1 cellular context compared by ENCODE assay signal in the genomic region with DNA sequence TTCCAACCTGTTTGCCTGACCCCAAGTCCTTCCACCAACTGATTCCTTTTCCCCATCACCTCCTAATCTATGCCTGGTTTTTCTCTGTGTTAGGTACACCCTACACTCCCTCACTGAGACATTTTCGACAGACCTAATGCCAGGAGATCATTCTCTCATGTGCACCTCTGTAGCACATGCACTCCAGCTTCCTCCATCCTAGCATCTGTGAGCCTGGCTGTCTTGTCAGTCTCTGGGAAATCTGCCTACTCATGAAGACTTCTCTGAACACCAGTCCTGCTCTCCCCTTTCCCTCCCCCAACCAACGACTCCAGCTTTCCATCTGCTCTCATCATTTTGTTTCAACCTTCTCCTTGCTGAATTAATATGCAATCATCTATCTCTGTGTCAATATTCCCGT.
TF ChIP-seq lines count a peak whose summit lies in the region.

No MANE protein-coding gene starts in this region.

TF ChIP-seq in HCT116, 20 proteins besides CTCF, POLR2A, EP300 and RAD21 (continued from another document):
- TF ChIP-seq, protein P1, sequence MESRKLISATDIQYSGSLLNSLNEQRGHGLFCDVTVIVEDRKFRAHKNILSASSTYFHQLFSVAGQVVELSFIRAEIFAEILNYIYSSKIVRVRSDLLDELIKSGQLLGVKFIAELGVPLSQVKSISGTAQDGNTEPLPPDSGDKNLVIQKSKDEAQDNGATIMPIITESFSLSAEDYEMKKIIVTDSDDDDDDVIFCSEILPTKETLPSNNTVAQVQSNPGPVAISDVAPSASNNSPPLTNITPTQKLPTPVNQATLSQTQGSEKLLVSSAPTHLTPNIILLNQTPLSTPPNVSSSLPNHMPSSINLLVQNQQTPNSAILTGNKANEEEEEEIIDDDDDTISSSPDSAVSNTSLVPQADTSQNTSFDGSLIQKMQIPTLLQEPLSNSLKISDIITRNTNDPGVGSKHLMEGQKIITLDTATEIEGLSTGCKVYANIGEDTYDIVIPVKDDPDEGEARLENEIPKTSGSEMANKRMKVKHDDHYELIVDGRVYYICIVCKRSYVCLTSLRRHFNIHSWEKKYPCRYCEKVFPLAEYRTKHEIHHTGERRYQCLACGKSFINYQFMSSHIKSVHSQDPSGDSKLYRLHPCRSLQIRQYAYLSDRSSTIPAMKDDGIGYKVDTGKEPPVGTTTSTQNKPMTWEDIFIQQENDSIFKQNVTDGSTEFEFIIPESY (IDR thresholded peaks at IDR 0.05; ENCODE audit: extremely low read depth, insufficient replicate concordance, low read length): no peak
- TF ChIP-seq JUND (IDR thresholded peaks at IDR 0.05) (no peak), CEBPB (IDR thresholded peaks at IDR 0.05; ENCODE audit: low read depth) (no peak), YY1 (IDR thresholded peaks at IDR 0.05; ENCODE audit: extremely low read depth, insufficient replicate concordance, low read depth, low read length) (no peak), EZH2phosphoT487 (IDR thresholded peaks at IDR 0.05; ENCODE audit: borderline replicate concordance) (no peak), POLR2AphosphoS5 (IDR thresholded peaks at IDR 0.05; ENCODE audit: low read depth, low read length) (no peak), FOSL1 (IDR thresholded peaks at IDR 0.05; ENCODE audit: low read depth) (no peak), ZNF274 (IDR thresholded peaks at IDR 0.05; ENCODE audit: low read depth, low read length) (no peak)
